8 cellular contexts compared by ENCODE assay signal in genomic region chr6:121436172-121436965, GRCh38. TPM values are rescaled to one million over a fixed set of nuclear protein-coding genes. Genes with fewer than 3 reads are reported as not detected.
A peak's percentile ranks its signal among the peaks of the same experiment; 100 is the strongest.
DNase-seq lines count a peak whose midpoint lies in the region; ATAC-seq and TF ChIP-seq lines count a peak whose summit lies in the region.

No MANE protein-coding gene starts in this region.

- H3K27me3 Mint-ChIP-seq in Calu3 (ENCODE audit: unreplicated experiment) = no peaks in the 10 kb centered on the region

- intact Hi-C loops in Calu3 (cut with micrococcal nuclease; ENCODE audit: unreplicated experiment) (loop anchor here (5.0 to 10.0 kb wide), 4 partner anchors 56 to 258 kb away; no protein-coding TSS in a partner anchor), ovary (cut with DNase I) (loop anchor here in 1 of 4 donors (10.0 kb wide), 1 partner anchor 598 kb away; no protein-coding TSS in a partner anchor)

- no peaks in the 10 kb centered on the region for H3K36me3 ChIP-seq in ovary

- no peak for TF ChIP-seq CTCF in Calu3 (IDR thresholded peaks at IDR 0.05; ENCODE audit: unreplicated experiment)
- TF ChIP-seq CTCF in fibroblast of mammary gland (conservative IDR thresholded peaks at IDR 0.05; ENCODE audit: control insufficient read depth, insufficient read depth, low read depth, low read length) = no peak
- no peak for TF ChIP-seq CTCF in ovary (IDR thresholded peaks at IDR 0.05)

- CTCF ChIA-PET in Calu3 (lab: Charles Lee) = interaction anchor here (0.7 to 0.8 kb wide), 2 partner anchors 230 to 783 kb away, joined by 3 read pairs; no protein-coding TSS in a partner anchor

- 1% methylated on average over 22 of the region's 22 CpGs for WGBS in ovary, 3 donors

- H3K36me3 Mint-ChIP-seq in Calu3 (ENCODE audit: insufficient read depth, unreplicated experiment) = peaks cover 35% of the 10 kb centered on the region

- no peaks in the 10 kb centered on the region for H3K9me3 Mint-ChIP-seq in Calu3 (ENCODE audit: low read depth, unreplicated experiment)

- H3K27ac Mint-ChIP-seq in Calu3 (ENCODE audit: unreplicated experiment) = peak overlapping the region; percentile 98

- H3K4me1 ChIP-seq in ovary (ENCODE audit: insufficient read depth) = peaks cover 2% of the 10 kb centered on the region

- no peaks in the 10 kb centered on the region for H3K9me3 ChIP-seq in ovary

- peak overlapping the region; percentile 63 to 84 for H3K27ac ChIP-seq in ovary

- no peaks in the 10 kb centered on the region for H3K27me3 ChIP-seq in ovary

- peaks cover 26% of the 10 kb centered on the region for H3K4me1 Mint-ChIP-seq in Calu3 (ENCODE audit: low read depth, unreplicated experiment)

- peak overlapping the region; percentile 94 for H3K4me3 Mint-ChIP-seq in Calu3 (ENCODE audit: low read depth, unreplicated experiment)

- BruUV-seq in Calu3 (replicated peaks; lab: Mats Ljungman, UMichigan) = TSS peak; percentile 69

- H3K4me3 ChIP-seq in fibroblast of mammary gland (ENCODE audit: control insufficient read depth, low read depth, low read length) = peak overlapping the region; percentile 76
- H3K4me3 ChIP-seq in ovary = peak overlapping the region; percentile 63

- peak; percentile 20 for ATAC-seq in SK-N-SH treated with all-trans-retinoic acid at 6 μM for 48 hours
- no peak for ATAC-seq in activated CD4-positive, CD25-positive, alpha-beta regulatory T cell treated with anti-CD3 and anti-CD28 coated beads, Interleukin-2, amount 50 U/mL, for 24 hours

- no peak for TF ChIP-seq EP300 in ovary (IDR thresholded peaks at IDR 0.05)

- DNase-seq in Calu3 (peak; percentile 12), fibroblast of mammary gland (ENCODE audit: low read depth) (no peak), ovary (peak; percentile 28 to 46 (median 44)), DMS153 (lab: John Stamatoyannopoulos, UW) (no peak), HuH-7.5 (ENCODE audit: low spot score) (no peak), epidermal melanocyte (ENCODE audit: insufficient read length, low spot score) (no peak)

- TF ChIP-seq POLR2A in ovary (IDR thresholded peaks at IDR 0.05) = no peak

TF ChIP-seq in SK-N-SH treated with all-trans-retinoic acid at 6 μM for 48 hours, 23 proteins besides CTCF, POLR2A, EP300 and RAD21:
- TF ChIP-seq ESRRG (CRISPR knock-in tag; IDR thresholded peaks at IDR 0.05) (no peak), OSR1 (CRISPR knock-in tag; IDR thresholded peaks at IDR 0.05) (no peak), ZNF70 (CRISPR knock-in tag; IDR thresholded peaks at IDR 0.05) (no peak), POU6F1 (CRISPR knock-in tag; IDR thresholded peaks at IDR 0.05; ENCODE audit: borderline replicate concordance, low read depth) (no peak), ISL1 (CRISPR knock-in tag; IDR thresholded peaks at IDR 0.05) (no peak), ZC3H10 (CRISPR knock-in tag; IDR thresholded peaks at IDR 0.05) (no peak), GLIS3 (CRISPR knock-in tag; IDR thresholded peaks at IDR 0.05) (no peak), ZNF8 (CRISPR knock-in tag; IDR thresholded peaks at IDR 0.05) (no peak), SNAI2 (CRISPR knock-in tag; IDR thresholded peaks at IDR 0.05) (no peak), CSDC2 (CRISPR knock-in tag; IDR thresholded peaks at IDR 0.05) (no peak), TSHZ2 (CRISPR knock-in tag; IDR thresholded peaks at IDR 0.05) (no peak), BACH2 (CRISPR knock-in tag; IDR thresholded peaks at IDR 0.05; ENCODE audit: borderline replicate concordance) (no peak), PPARA (CRISPR knock-in tag; IDR thresholded peaks at IDR 0.05; ENCODE audit: borderline replicate concordance) (no peak), TOX (CRISPR knock-in tag; IDR thresholded peaks at IDR 0.05; ENCODE audit: borderline replicate concordance) (no peak), TCF4 (CRISPR knock-in tag; IDR thresholded peaks at IDR 0.05; ENCODE audit: borderline replicate concordance) (no peak), ZNF565 (CRISPR knock-in tag; conservative IDR thresholded peaks at IDR 0.05; ENCODE audit: low read depth) (no peak), ZFP30 (CRISPR knock-in tag; IDR thresholded peaks at IDR 0.05) (no peak), CSRNP3 (CRISPR knock-in tag; IDR thresholded peaks at IDR 0.05) (no peak)

RNA-seq across cellular contexts. Expression of gene GJA1, which starts 0.9 kb away (rescaled TPM):
- total RNA-seq in Calu3 (2022) (147 and 211 TPM in 2 replicates), ovary (10 to 100 TPM; 26.4 to 80.4 (median 51.5) TPM)
- polyA plus RNA-seq in ovary = 100 to 1,000 TPM in 1 of 2 donors, 10 to 100 TPM in 1; 78.7 to 464 TPM

Comparison
In these comparisons a context has a peak if more than half of its experiments do, and no peak if none do; other contexts are left out.
1. DNase-seq: peak in Calu3 (single experiment) and ovary (5 of 5); none in fibroblast of mammary gland (single experiment), DMS153 (single experiment), HuH-7.5 (single experiment) and epidermal melanocyte (single experiment).